9 cellular contexts compared by ENCODE assay signal in genomic region chr9:125538092-125538473, GRCh38.
A peak's percentile ranks its signal among the peaks of the same experiment; 100 is the strongest.
DNase-seq lines count a peak whose midpoint lies in the region; ATAC-seq and TF ChIP-seq lines count a peak whose summit lies in the region.
"Had no signal": no experiment of that assay in that cellular context is flagged by ENCODE, and none has a peak within 500 bp of the region (broad histone marks: within the 10 kb centered on the region; RNA-seq: fewer than 3 reads in every experiment).

No MANE protein-coding gene starts in this region.

- H3K4me1 Mint-ChIP-seq in stimulated activated effector memory CD8-positive, alpha-beta T cell treated with anti-CD3 and anti-CD28 coated beads, Interleukin-12 subunit alpha, Interleukin-12 subunit beta, amount 100 ng/mL, for 72 hours = peaks cover 4% of the 10 kb centered on the region

- H3K4me1 ChIP-seq in heart left ventricle = peaks cover 0 to 68% (median 26%) of the 10 kb centered on the region in 12 donors
- H3K4me1 ChIP-seq in upper lobe of right lung = peaks cover 18% of the 10 kb centered on the region

- H3K9me3 ChIP-seq in heart left ventricle = no peaks in the 10 kb centered on the region
- H3K9me3 ChIP-seq in upper lobe of right lung = no peaks in the 10 kb centered on the region

- H3K4me3 Mint-ChIP-seq in stimulated activated effector memory CD8-positive, alpha-beta T cell treated with anti-CD3 and anti-CD28 coated beads, Interleukin-12 subunit alpha, Interleukin-12 subunit beta, amount 100 ng/mL, for 72 hours = no peak overlapping the region
- H3K4me3 Mint-ChIP-seq: B cell had no signal

- H3K36me3 Mint-ChIP-seq in stimulated activated effector memory CD8-positive, alpha-beta T cell treated with anti-CD3 and anti-CD28 coated beads, Interleukin-12 subunit alpha, Interleukin-12 subunit beta, amount 100 ng/mL, for 72 hours = peaks cover 29% of the 10 kb centered on the region

- intact Hi-C loops in heart left ventricle (cut with DNase I) (loop anchor here in 1 of 10 donors (5.0 kb wide), 1 partner anchor 66 kb away; no protein-coding TSS in a partner anchor), upper lobe of right lung (cut with DNase I) (no loop called here)

- H3K4me3 ChIP-seq in heart left ventricle = no peak overlapping the region
- no peak overlapping the region for H3K4me3 ChIP-seq in upper lobe of right lung

- H3K27ac Mint-ChIP-seq in stimulated activated effector memory CD8-positive, alpha-beta T cell treated with anti-CD3 and anti-CD28 coated beads, Interleukin-12 subunit alpha, Interleukin-12 subunit beta, amount 100 ng/mL, for 72 hours = no peak overlapping the region
- H3K27ac Mint-ChIP-seq: B cell had no signal

- peaks cover 0 to 4% (median 0%) of the 10 kb centered on the region in 9 donors for H3K36me3 ChIP-seq in heart left ventricle
- H3K36me3 ChIP-seq in upper lobe of right lung = no peaks in the 10 kb centered on the region

- DNase-seq in SIG-M5 treated with dmso at 0.1 percent for 504 hours (lab: John Stamatoyannopoulos, UW; ENCODE audit: unreplicated experiment) (peak; percentile 40), SIG-M5 (lab: John Stamatoyannopoulos, UW) (no peak), SHP77 (lab: John Stamatoyannopoulos, UW) (peak; percentile 69 to 73), heart left ventricle (peak in 1 of 5 donors; percentile 47), upper lobe of right lung (no peak), NCI-H2227 (lab: John Stamatoyannopoulos, UW; ENCODE audit: unreplicated experiment) (no peak)
- no peak for DNase-seq in stimulated activated effector memory CD8-positive, alpha-beta T cell treated with anti-CD3 and anti-CD28 coated beads, Interleukin-12 subunit alpha, Interleukin-12 subunit beta, amount 100 ng/mL, for 72 hours (ENCODE audit: low spot score in 2 of 2)

- WGBS in heart left ventricle, 4 donors = 33 to 41% (median 35%) methylated on average over 2 of the region's 2 CpGs

- no peaks in the 10 kb centered on the region for H3K9me3 Mint-ChIP-seq in stimulated activated effector memory CD8-positive, alpha-beta T cell treated with anti-CD3 and anti-CD28 coated beads, Interleukin-12 subunit alpha, Interleukin-12 subunit beta, amount 100 ng/mL, for 72 hours

- TF ChIP-seq CTCF in heart left ventricle (IDR thresholded peaks at IDR 0.05) (no peak), upper lobe of right lung (IDR thresholded peaks at IDR 0.05) (no peak)

- H3K27ac ChIP-seq in heart left ventricle (peak overlapping the region in 9 of 12 donors; percentile 9 to 64 (median 33)), upper lobe of right lung (no peak overlapping the region)

- peak; percentile 55 to 81 (median 60) for ATAC-seq in heart left ventricle
- peak; percentile 89 for ATAC-seq in upper lobe of right lung
- no peak for ATAC-seq in HG02885 (IDR thresholded peaks at IDR 0.05; ENCODE audit: poor library complexity, unreplicated experiment)
- no peak for ATAC-seq in stimulated activated effector memory CD8-positive, alpha-beta T cell treated with anti-CD3 and anti-CD28 coated beads, Interleukin-12 subunit alpha, Interleukin-12 subunit beta, amount 100 ng/mL, for 72 hours

- no peak for TF ChIP-seq POLR2A in heart left ventricle (IDR thresholded peaks at IDR 0.05)

- H3K27me3 ChIP-seq in heart left ventricle = no peaks in the 10 kb centered on the region
- no peaks in the 10 kb centered on the region for H3K27me3 ChIP-seq in upper lobe of right lung

Comparison
In these comparisons a context has a peak if more than half of its experiments do, and no peak if none do; other contexts are left out.
1. DNase-seq: peak in SIG-M5 treated with dmso at 0.1 percent for 504 hours (single experiment) and SHP77 (2 of 2); none in SIG-M5 (single experiment), upper lobe of right lung (single experiment), NCI-H2227 (single experiment) and stimulated activated effector memory CD8-positive, alpha-beta T cell treated with anti-CD3 and anti-CD28 coated beads, Interleukin-12 subunit alpha, Interleukin-12 subunit beta, amount 100 ng/mL, for 72 hours (0 of 2).
2. ATAC-seq: peak in heart left ventricle (4 of 4) and upper lobe of right lung (single experiment); none in HG02885 (single experiment) and stimulated activated effector memory CD8-positive, alpha-beta T cell treated with anti-CD3 and anti-CD28 coated beads, Interleukin-12 subunit alpha, Interleukin-12 subunit beta, amount 100 ng/mL, for 72 hours (single experiment).